Comparison of ENCODE assay signal across 18 cellular contexts in the genomic region with DNA sequence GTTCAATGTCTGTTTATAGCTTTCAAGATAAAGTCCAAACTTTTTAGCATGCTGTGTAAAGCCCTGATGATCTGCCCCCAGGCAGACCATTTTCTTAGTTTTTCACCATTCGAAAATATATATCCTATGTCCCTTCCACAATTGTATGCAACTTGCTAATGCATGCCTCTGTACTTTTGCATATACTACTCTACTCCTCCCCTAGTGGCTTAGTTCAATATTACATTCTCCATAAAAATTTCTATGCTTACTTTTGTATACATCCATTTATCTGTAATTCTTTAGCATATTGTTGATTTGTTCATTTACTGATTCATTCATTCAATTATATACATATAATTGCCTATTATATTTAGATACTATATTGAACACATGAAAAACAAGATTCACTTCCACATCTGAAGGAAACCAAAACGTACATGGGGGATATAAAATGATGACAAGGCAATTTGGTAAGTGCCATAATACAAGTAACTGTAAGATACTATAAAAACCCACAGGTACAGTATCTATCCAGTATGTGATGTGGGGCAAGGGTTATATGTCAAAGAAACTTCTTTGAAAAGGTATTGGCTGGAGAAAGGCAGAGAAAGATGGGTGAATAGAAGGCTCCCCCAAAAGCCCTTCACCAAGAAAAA.
A peak's percentile ranks its signal among the peaks of the same experiment; 100 is the strongest.
DNase-seq lines count a peak whose midpoint lies in the region; ATAC-seq, FAIRE-seq and TF ChIP-seq lines count a peak whose summit lies in the region.
"Had no signal": no experiment of that assay in that cellular context is flagged by ENCODE, and none has a peak within 500 bp of the region (broad histone marks: within the 10 kb centered on the region; RNA-seq: fewer than 3 reads in every experiment).

No MANE protein-coding gene starts in this region.

- H3K27me3 ChIP-seq in GM12878 (replicated peaks in 1 of 2; ENCODE audit: control insufficient read depth in 2 of 2, insufficient read depth in 2 of 2, low read length in 1 of 2) (no peaks in the 10 kb centered on the region), psoas muscle (ENCODE audit: insufficient read depth in 3 of 3, low read length in 2 of 3) (peaks cover 0 to 3% (median 0%) of the 10 kb centered on the region in 3 donors)

- POLR2A ChIA-PET in GM12878 (lab: Charles Lee): no interaction called here

- peak; percentile 38; the same call in 1 of the 3 replicates for ATAC-seq in GM12878
- ATAC-seq in HG03354 (IDR thresholded peaks at IDR 0.05; ENCODE audit: poor library complexity, severe bottlenecking, unreplicated experiment): no peak
- no peak for ATAC-seq in HG03039 (IDR thresholded peaks at IDR 0.05; ENCODE audit: unreplicated experiment)
- ATAC-seq in psoas muscle: no peak
- ATAC-seq: activated naive CD8-positive, alpha-beta T cell treated with anti-CD3 and anti-CD28 coated beads, Interleukin-2, amount 50 U/mL, for 24 hours; activated T-cell treated with anti-CD3 and anti-CD28 coated beads, Interleukin-2, amount 50 U/mL, for 4 hours; left cardiac atrium had no signal

- H3K27ac Mint-ChIP-seq in mesothelial cell of epicardium: no peak overlapping the region
- H3K27ac Mint-ChIP-seq: activated naive CD8-positive, alpha-beta T cell treated with anti-CD3 and anti-CD28 coated beads, Interleukin-2, amount 50 U/mL, for 24 hours; CD14-positive monocyte; T-helper 2 cell treated with Interferon-gamma antibody and Interleukin-4, amounts not matched to agents 5 μg/mL and 100 μg/mL, for 36 hours had no signal

- H3K9me3 Mint-ChIP-seq in mesothelial cell of epicardium: peaks cover 10% of the 10 kb centered on the region
- H3K9me3 Mint-ChIP-seq: activated naive CD8-positive, alpha-beta T cell treated with anti-CD3 and anti-CD28 coated beads, Interleukin-2, amount 50 U/mL, for 24 hours; activated T-cell treated with anti-CD3 and anti-CD28 coated beads, Interleukin-2, amount 50 U/mL, for 4 hours had no signal

- 5% methylated on average over 2 of the region's 2 CpGs for WGBS in GM12878 (ENCODE audit: insufficient coverage, insufficient replicate concordance, low lambda C conversion rate, missing lambda C conversion rate)
- 48 to 53% (median 50%) methylated on average over 2 of the region's 2 CpGs for WGBS in psoas muscle, 3 donors

- in situ Hi-C loops in GM12878 (cut with MboI): no loop called here

- CTCF ChIA-PET in GM12878 (lab: Yijun Ruan, JAX): no interaction called here

- FAIRE-seq in GM12878 (lab: Jason Lieb, UNC): no peak

- no peak for DNase-seq in GM12864 (ENCODE audit: low read depth)
- peak; percentile 18 to 32 for DNase-seq in Kasumi-1 (lab: John Stamatoyannopoulos, UW)
- DNase-seq in GM12878 (ENCODE audit: low read depth, low spot score): no peak
- DNase-seq in mesothelial cell of epicardium (ENCODE audit: low spot score in 2 of 2, unreplicated experiment in 2 of 2): no peak
- DNase-seq in psoas muscle: no peak
- DNase-seq in mesenteric fat pad (ENCODE audit: low spot score): no peak
- DNase-seq: activated CD4-positive, alpha-beta T cell treated with anti-CD3 and anti-CD28 coated beads for 4 hours; activated naive CD8-positive, alpha-beta T cell treated with anti-CD3 and anti-CD28 coated beads, Interleukin-2, amount 50 U/mL, for 24 hours; activated T-cell treated with anti-CD3 and anti-CD28 coated beads, Interleukin-2, amount 50 U/mL, for 4 hours; left cardiac atrium; NCI-H1048; NCI-H446 treated with DMSO at 0.1 percent for 48 hours; RPMI8226 had no signal

- no peak overlapping the region for H3K9ac ChIP-seq in GM12878 (ENCODE audit: control insufficient read depth, insufficient read depth, low read length)

- H3K4me3 ChIP-seq in GM12864 (ENCODE audit: low read depth, low read length) (no peak overlapping the region), GM12878 (no peak overlapping the region), psoas muscle (no peak overlapping the region)
- H3K4me3 ChIP-seq: prostate gland had no signal

- no peaks in the 10 kb centered on the region for H3K4me1 ChIP-seq in GM12878 (ENCODE audit: control insufficient read depth, insufficient read depth, low read length)
- no peaks in the 10 kb centered on the region for H3K4me1 ChIP-seq in psoas muscle
- H3K4me1 ChIP-seq: prostate gland had no signal

- RAD21 ChIA-PET in GM12878 (lab: Charles Lee; ENCODE audit: unreplicated experiment): no interaction called here

- H3K27ac ChIP-seq in GM12878 (ENCODE audit: control insufficient read depth, insufficient read depth) (no peak overlapping the region), psoas muscle (no peak overlapping the region)
- H3K27ac ChIP-seq: prostate gland had no signal

- SMC1A ChIA-PET in GM12878 (lab: Charles Lee; ENCODE audit: uncharacterized antibody, unreplicated experiment): no interaction called here

- no peak overlapping the region for H3K4me2 ChIP-seq in GM12878 (ENCODE audit: control insufficient read depth, insufficient read depth)

- TF ChIP-seq EP300 in GM12878 (IDR thresholded peaks at IDR 0.05; ENCODE audit: borderline replicate concordance in 1 of 2, control insufficient read depth in 1 of 2, low read depth in 2 of 2, low read length in 2 of 2): no peak

- no peak overlapping the region for H3K4me3 Mint-ChIP-seq in mesothelial cell of epicardium
- H3K4me3 Mint-ChIP-seq: activated naive CD8-positive, alpha-beta T cell treated with anti-CD3 and anti-CD28 coated beads, Interleukin-2, amount 50 U/mL, for 24 hours; activated T-cell treated with anti-CD3 and anti-CD28 coated beads, Interleukin-2, amount 50 U/mL, for 4 hours; CD14-positive monocyte; T-helper 2 cell treated with Interferon-gamma antibody and Interleukin-4, amounts not matched to agents 5 μg/mL and 100 μg/mL, for 36 hours had no signal

- TF ChIP-seq RAD21 in GM12878 (IDR thresholded peaks at IDR 0.05; ENCODE audit: insufficient read depth, low read depth, low read length): no peak

- intact Hi-C loops in GM12878 (cut with micrococcal nuclease; ENCODE audit: unreplicated experiment) (no loop called here), psoas muscle (cut with DNase I) (no loop called here)

- H3K27me3 Mint-ChIP-seq in mesothelial cell of epicardium (ENCODE audit: low read depth): no peaks in the 10 kb centered on the region
- H3K27me3 Mint-ChIP-seq: activated naive CD8-positive, alpha-beta T cell treated with anti-CD3 and anti-CD28 coated beads, Interleukin-2, amount 50 U/mL, for 24 hours had no signal

- no peaks in the 10 kb centered on the region for H4K20me1 ChIP-seq in GM12878 (ENCODE audit: control insufficient read depth, insufficient read depth)

- H3K9me3 ChIP-seq in GM12878 (replicated peaks; ENCODE audit: control insufficient read depth, insufficient read depth, low read length) (no peaks in the 10 kb centered on the region), psoas muscle (peaks cover 3% of the 10 kb centered on the region)
- H3K9me3 ChIP-seq: prostate gland had no signal

- H3K36me3 Mint-ChIP-seq in mesothelial cell of epicardium: no peaks in the 10 kb centered on the region
- H3K36me3 Mint-ChIP-seq: CD14-positive monocyte had no signal

- no TSS peak for BruUV-seq in GM12878 (replicated peaks; lab: Mats Ljungman, UMichigan)

- H2AFZ ChIP-seq in GM12878 (ENCODE audit: control insufficient read depth, low read depth, low read length): no peak overlapping the region

- TF ChIP-seq POLR2A in GM12878 (IDR thresholded peaks at IDR 0.05; ENCODE audit: low read depth, low read length): no peak

- TF ChIP-seq CTCF in GM12864 (IDR thresholded peaks at IDR 0.05; ENCODE audit: low read depth, low read length, missing control alignments): peak; percentile 12
- TF ChIP-seq CTCF in GM12878 (IDR thresholded peaks at IDR 0.05 in 2 of 3, conservative IDR thresholded peaks at IDR 0.05 in 1 of 3; ENCODE audit: control insufficient read depth in 2 of 3, extremely low read depth in 1 of 3, insufficient read depth in 1 of 3, low read depth in 3 of 3, low read length in 3 of 3): peak in 2 of 3 experiments; percentile 13 to 27; a peak in 2 of 6 replicates
- peak; percentile 66 for TF ChIP-seq CTCF in mesothelial cell of epicardium (IDR thresholded peaks at IDR 0.05; ENCODE audit: unreplicated experiment)
- no peak for TF ChIP-seq CTCF in psoas muscle (IDR thresholded peaks at IDR 0.05)

- H3K79me2 ChIP-seq in GM12878 (ENCODE audit: control insufficient read depth, insufficient read depth, low read length): no peaks in the 10 kb centered on the region

- H3K4me1 Mint-ChIP-seq in mesothelial cell of epicardium: no peaks in the 10 kb centered on the region
- H3K4me1 Mint-ChIP-seq: activated naive CD8-positive, alpha-beta T cell treated with anti-CD3 and anti-CD28 coated beads, Interleukin-2, amount 50 U/mL, for 24 hours; CD14-positive monocyte had no signal

- no peaks in the 10 kb centered on the region for H3K36me3 ChIP-seq in GM12878 (ENCODE audit: control insufficient read depth in 2 of 2, insufficient read depth in 2 of 2, low read length in 1 of 2)
- no peaks in the 10 kb centered on the region for H3K36me3 ChIP-seq in psoas muscle (ENCODE audit: insufficient read depth in 1 of 2, low read depth in 1 of 2)
- H3K36me3 ChIP-seq: prostate gland had no signal

TF ChIP-seq in GM12878, 131 proteins besides CTCF, POLR2A, EP300 and RAD21 (continues in another document):
- TF ChIP-seq SPI1 (IDR thresholded peaks at IDR 0.05; ENCODE audit: borderline replicate concordance, insufficient read depth, low read depth, low read length) (no peak), SMC3 (IDR thresholded peaks at IDR 0.05; ENCODE audit: borderline replicate concordance, low read length) (no peak), EZH2 (IDR thresholded peaks at IDR 0.05; ENCODE audit: borderline replicate concordance, control insufficient read depth, low read depth, low read length) (no peak)
- TF ChIP-seq, protein P1, sequence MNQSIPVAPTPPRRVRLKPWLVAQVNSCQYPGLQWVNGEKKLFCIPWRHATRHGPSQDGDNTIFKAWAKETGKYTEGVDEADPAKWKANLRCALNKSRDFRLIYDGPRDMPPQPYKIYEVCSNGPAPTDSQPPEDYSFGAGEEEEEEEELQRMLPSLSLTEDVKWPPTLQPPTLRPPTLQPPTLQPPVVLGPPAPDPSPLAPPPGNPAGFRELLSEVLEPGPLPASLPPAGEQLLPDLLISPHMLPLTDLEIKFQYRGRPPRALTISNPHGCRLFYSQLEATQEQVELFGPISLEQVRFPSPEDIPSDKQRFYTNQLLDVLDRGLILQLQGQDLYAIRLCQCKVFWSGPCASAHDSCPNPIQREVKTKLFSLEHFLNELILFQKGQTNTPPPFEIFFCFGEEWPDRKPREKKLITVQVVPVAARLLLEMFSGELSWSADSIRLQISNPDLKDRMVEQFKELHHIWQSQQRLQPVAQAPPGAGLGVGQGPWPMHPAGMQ (IDR thresholded peaks at IDR 0.05; ENCODE audit: borderline replicate concordance): no peak

Comparison
In these comparisons a context has a peak if more than half of its experiments do, and no peak if none do; other contexts are left out.
1. DNase-seq: peak in Kasumi-1 (2 of 2); none in GM12864 (single experiment), GM12878 (single experiment), mesothelial cell of epicardium (0 of 2), psoas muscle (0 of 2) and mesenteric fat pad (single experiment).